31 cellular contexts compared by ENCODE assay signal in the genomic region with DNA sequence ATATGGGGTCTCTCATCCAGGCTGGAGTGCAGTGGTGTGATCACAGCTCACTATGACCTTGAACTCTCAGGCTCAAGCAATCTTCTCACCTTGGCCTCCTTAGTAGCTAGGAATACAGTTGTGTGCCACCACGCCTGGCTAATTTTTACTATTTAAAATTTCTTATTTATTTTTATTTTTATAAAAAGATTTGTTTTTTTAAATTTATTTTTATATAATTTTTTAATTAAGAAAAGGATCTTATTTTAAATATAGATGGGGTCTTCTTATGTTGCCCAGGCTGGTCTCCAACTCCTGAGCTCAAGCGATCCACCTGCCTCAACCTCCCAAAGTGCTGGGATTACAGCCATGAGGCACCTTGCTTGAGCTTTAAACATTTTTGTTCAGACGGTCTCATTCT. TPM values are rescaled to one million over a fixed set of nuclear protein-coding genes. Genes with fewer than 3 reads are reported as not detected.
A peak's percentile ranks its signal among the peaks of the same experiment; 100 is the strongest.
DNase-seq lines count a peak whose midpoint lies in the region; ATAC-seq and TF ChIP-seq lines count a peak whose summit lies in the region.
"Had no signal": no experiment of that assay in that cellular context is flagged by ENCODE, and none has a peak within 500 bp of the region (broad histone marks: within the 10 kb centered on the region; RNA-seq: fewer than 3 reads in every experiment).

No MANE protein-coding gene starts in this region.

- peaks cover 62% of the 10 kb centered on the region for H3K4me1 ChIP-seq in OCI-LY1 (ENCODE audit: insufficient read depth, low read length, severe bottlenecking)
- H3K4me1 ChIP-seq: BE2C had no signal

- H3K4me3 ChIP-seq in OCI-LY1 (ENCODE audit: low read depth, low read length, poor library complexity, severe bottlenecking) = no peak overlapping the region
- H3K4me3 ChIP-seq: A549; BLaER1; BLaER1 treated with 17β-estradiol and CSF1 and Interleukin-3, amounts not matched to agents 10 nM and 100 nM had no signal

- H2AFZ ChIP-seq in OCI-LY1 (ENCODE audit: low read length) = no peak overlapping the region

- H3K9me3 ChIP-seq in OCI-LY1 (ENCODE audit: low read length) = no peaks in the 10 kb centered on the region
- H3K9me3 ChIP-seq: Caco-2 had no signal

- peak overlapping the region; percentile 85 for H3K27ac ChIP-seq in OCI-LY1 (ENCODE audit: low read depth, low read length, poor library complexity, severe bottlenecking)
- H3K27ac ChIP-seq: 22Rv1; A549; BLaER1; BLaER1 treated with 17β-estradiol and CSF1 and Interleukin-3, amounts not matched to agents 10 nM and 100 nM; C4-2B had no signal

- H3K9me3 Mint-ChIP-seq in WTC11 = peaks cover 6% of the 10 kb centered on the region
- H3K9me3 Mint-ChIP-seq: CD4-positive, alpha-beta T cell had no signal

- ATAC-seq in WTC11 = no peak
- ATAC-seq: A549; CD8-positive, alpha-beta T cell had no signal

- H3K27ac Mint-ChIP-seq in WTC11 = no peak overlapping the region
- H3K27ac Mint-ChIP-seq: B cell; CD14-positive monocyte; CD4-positive, alpha-beta memory T cell; CD4-positive, alpha-beta T cell; CD4-positive, CD25-positive, alpha-beta regulatory T cell; CD8-positive, alpha-beta T cell had no signal

- no peaks in the 10 kb centered on the region for H3K27me3 ChIP-seq in OCI-LY1 (ENCODE audit: insufficient read depth, low read length)
- H3K27me3 ChIP-seq: BE2C; BLaER1; BLaER1 treated with 17β-estradiol and CSF1 and Interleukin-3, amounts not matched to agents 10 nM and 100 nM had no signal

- no peak overlapping the region for H3K4me3 Mint-ChIP-seq in WTC11
- H3K4me3 Mint-ChIP-seq: B cell; CD14-positive monocyte; CD4-positive, alpha-beta memory T cell; CD8-positive, alpha-beta T cell had no signal

- DNase-seq in WTC11 (ENCODE audit: low spot score) (no peak), dermis blood vessel endothelial cell (no peak)
- no peak for DNase-seq in activated CD8-positive, alpha-beta memory T cell treated with anti-CD3 and anti-CD28 coated beads, Interleukin-2, amount 50 U/mL, for 4 hours
- DNase-seq: 8988T; ACHN; AML-193; BE2C; C1 segment of cervical spinal cord; Caco-2; Calu3; CD4-positive, alpha-beta memory T cell; CD4-positive, alpha-beta T cell; CD4-positive, CD25-positive, alpha-beta regulatory T cell; CD8-positive, alpha-beta memory T cell; CD8-positive, alpha-beta T cell; COR-L47; DMS 273 treated with DMSO at 0.1 percent for 48 hours; DMS153; DMS53; DMS79; DMS79 treated with DMSO at 0.1 percent for 48 hours; DND-41; EL had no signal

- H3F3A ChIP-seq in OCI-LY1 (ENCODE audit: insufficient read depth, low read length) = no peaks in the 10 kb centered on the region

- peaks cover 14% of the 10 kb centered on the region for H3K27me3 Mint-ChIP-seq in WTC11 (ENCODE audit: low read depth)
- H3K27me3 Mint-ChIP-seq: B cell; CD4-positive, alpha-beta memory T cell; CD4-positive, alpha-beta T cell had no signal

- no peak for TF ChIP-seq CTCF in OCI-LY1 (IDR thresholded peaks at IDR 0.05; ENCODE audit: low read length)
- no peak for TF ChIP-seq CTCF in WTC11 (IDR thresholded peaks at IDR 0.05)

- H3K9ac ChIP-seq in OCI-LY1 (ENCODE audit: low read length) = no peak overlapping the region
- H3K9ac ChIP-seq: BLaER1; BLaER1 treated with 17β-estradiol and CSF1 and Interleukin-3, amounts not matched to agents 10 nM and 100 nM had no signal

- H3K79me2 ChIP-seq in OCI-LY1 (ENCODE audit: insufficient read depth, low read length) = peaks cover 25% of the 10 kb centered on the region

- POLR2A ChIA-PET in WTC11 (lab: Charles Lee) = no interaction called here

- peaks cover 6% of the 10 kb centered on the region for H3K36me3 Mint-ChIP-seq in WTC11
- H3K36me3 Mint-ChIP-seq: CD4-positive, CD25-positive, alpha-beta regulatory T cell had no signal

- H4K20me1 ChIP-seq in OCI-LY1 (ENCODE audit: insufficient read depth, low read length) = no peaks in the 10 kb centered on the region
- H4K20me1 ChIP-seq: BLaER1; BLaER1 treated with 17β-estradiol and CSF1 and Interleukin-3, amounts not matched to agents 10 nM and 100 nM had no signal

- peaks cover 30% of the 10 kb centered on the region for H3K4me1 Mint-ChIP-seq in WTC11

- CTCF ChIA-PET in WTC11 (lab: Charles Lee) = interaction anchor here (1.0 kb wide), 1 partner anchor 122 kb away, joined by 4 read pairs; no protein-coding TSS in a partner anchor

- H3K9me2 ChIP-seq in OCI-LY1 (ENCODE audit: low read depth, low read length) = no peaks in the 10 kb centered on the region

- H3K4me2 ChIP-seq in OCI-LY1 (ENCODE audit: low read length) = no peak overlapping the region
- H3K4me2 ChIP-seq: A549, BLaER1 had no signal

- H3K36me3 ChIP-seq in OCI-LY1 (ENCODE audit: insufficient read depth, low read length) = peaks cover 9% of the 10 kb centered on the region; the same call in 1 of the 2 replicates
- H3K36me3 ChIP-seq: BE2C, BLaER1 had no signal

TF ChIP-seq in WTC11, 78 proteins besides CTCF, POLR2A, EP300 and RAD21:
- no peak for TF ChIP-seq GABPB1 (CRISPR knock-in tag; IDR thresholded peaks at IDR 0.05)
- TF ChIP-seq MXD4 (CRISPR knock-in tag; IDR thresholded peaks at IDR 0.05; ENCODE audit: borderline replicate concordance) = no peak
- TF ChIP-seq HMGA2 (CRISPR knock-in tag; IDR thresholded peaks at IDR 0.05) = peak; percentile 96
- no peak for TF ChIP-seq ZSCAN18 (CRISPR knock-in tag; IDR thresholded peaks at IDR 0.05)
- TF ChIP-seq MAX (CRISPR knock-in tag; IDR thresholded peaks at IDR 0.05) = no peak
- no peak for TF ChIP-seq ZNF121 (CRISPR knock-in tag; IDR thresholded peaks at IDR 0.05)
TF ChIP-seq in WTC11: peak in this region for 1.

RNA-seq across cellular contexts. Expression of gene ZCCHC7, which starts 2.4 kb away (rescaled TPM):
- 25.6 to 30.1 TPM (median 27.2 TPM) in 3 replicates for total RNA-seq in WTC11 (2021)
- 10.8 and 17.9 TPM in 2 replicates for total RNA-seq in dermis blood vessel endothelial cell
